In genomic region chr7:1028044-1028770, GRCh38 we compare ENCODE assay signal across 8 cellular contexts. TPM values are rescaled to one million over a fixed set of nuclear protein-coding genes. Genes with fewer than 3 reads are reported as not detected.
DNase-seq lines count a peak whose midpoint lies in the region; ATAC-seq and TF ChIP-seq lines count a peak whose summit lies in the region.

No MANE protein-coding gene starts in this region.

- peaks cover 17% of the 10 kb centered on the region for H3K36me3 ChIP-seq in lower lobe of right lung

- H3K4me1 ChIP-seq in lower lobe of right lung = peaks cover 23% of the 10 kb centered on the region

- H3K27ac ChIP-seq in AG04450 (ENCODE audit: low read depth, low read length) (peak overlapping the region; percentile 91), lower lobe of right lung (peak overlapping the region; percentile 86)

- CTCF ChIA-PET in AG04450 (lab: Charles Lee) = interaction anchor here (2.5 kb wide), 1 partner anchor 35 kb away, joined by 10 read pairs; no protein-coding TSS in a partner anchor

- DNase-seq in AG04450 (ENCODE audit: low read depth, low spot score) (peak; percentile 48), NCI-H446 (lab: John Stamatoyannopoulos, UW) (peak; percentile 37 to 94), ecto neural progenitor cell (ENCODE audit: low spot score) (peak; percentile 93), lower lobe of right lung (peak; percentile 93)
- DNase-seq in activated CD4-positive, alpha-beta T cell treated with anti-CD3 and anti-CD28 coated beads, Interleukin-2, amount 50 U/mL, for 48 hours = peak; percentile 87 to 89
- DNase-seq in stimulated activated CD4-positive, alpha-beta T cell treated with anti-CD3 and anti-CD28 coated beads, Interleukin-4, amount 100 ng/mL, for 4 hours = peak; percentile 66 to 89

- H3K4me3 ChIP-seq in AG04450 (ENCODE audit: low read depth, low read length) (peak overlapping the region; percentile 65), lower lobe of right lung (peak overlapping the region; percentile 78)

- intact Hi-C loops in lower lobe of right lung (cut with DNase I) = no loop called here

- POLR2A ChIA-PET in AG04450 (lab: Yijun Ruan, JAX) = interaction anchor here (1.6 kb wide), 1 partner anchor 30 kb away, joined by 3 read pairs; no protein-coding TSS in a partner anchor

- ATAC-seq in GM18868 (IDR thresholded peaks at IDR 0.05; ENCODE audit: unreplicated experiment) (peak; percentile 44), HG03103 (IDR thresholded peaks at IDR 0.05; ENCODE audit: low read depth, unreplicated experiment) (peak; percentile 60), lower lobe of right lung (peak; percentile 94 to 97)

- H3K9me3 ChIP-seq in AG04450 (ENCODE audit: control insufficient read depth, insufficient read depth, low read length) (no peaks in the 10 kb centered on the region; the same call in 1 of the 2 replicates), lower lobe of right lung (no peaks in the 10 kb centered on the region)

- no peak for TF ChIP-seq CTCF in AG04450 (IDR thresholded peaks at IDR 0.05; ENCODE audit: low read depth, low read length)
- TF ChIP-seq CTCF in lower lobe of right lung (IDR thresholded peaks at IDR 0.05) = no peak

- no peaks in the 10 kb centered on the region for H3K27me3 ChIP-seq in AG04450 (ENCODE audit: control insufficient read depth, insufficient read depth, low read length)
- H3K27me3 ChIP-seq in lower lobe of right lung (ENCODE audit: low read depth) = no peaks in the 10 kb centered on the region

RNA-seq across cellular contexts. Expression of gene GPR146, which starts 16.1 kb away (rescaled TPM):
- 0.50 and 0.69 TPM in 2 replicates for polyA plus RNA-seq in AG04450 (2011; rRNA removed)
- 0.09 TPM in 1 of 2 replicates, not detected in the other for polyA minus RNA-seq in AG04450 (2011; rRNA and poly(A)+ RNA removed)
- total RNA-seq in lower lobe of right lung = 44.8 TPM

RNA-seq across cellular contexts. Expression of gene CYP2W1, which starts 45.2 kb away (rescaled TPM):
- polyA plus RNA-seq in AG04450 (2011; rRNA removed) = not detected in 2 replicates
- not detected in 2 replicates for polyA minus RNA-seq in AG04450 (2011; rRNA and poly(A)+ RNA removed)
- not detected for total RNA-seq in lower lobe of right lung

RNA-seq across cellular contexts. Expression of gene COX19, which starts 52.9 kb away (rescaled TPM):
- 6.5 and 6.8 TPM in 2 replicates for polyA plus RNA-seq in AG04450 (2011; rRNA removed)
- polyA minus RNA-seq in AG04450 (2011; rRNA and poly(A)+ RNA removed) = 3.3 and 5.3 TPM in 2 replicates
- 12.9 TPM for total RNA-seq in lower lobe of right lung

RNA-seq across cellular contexts. Expression of gene GPER1, which starts 59.7 kb away (rescaled TPM):
- polyA plus RNA-seq in AG04450 (2011; rRNA removed) = 1.4 and 1.8 TPM in 2 replicates
- polyA minus RNA-seq in AG04450 (2011; rRNA and poly(A)+ RNA removed) = 2.5 and 2.9 TPM in 2 replicates
- 26.0 TPM for total RNA-seq in lower lobe of right lung

Comparison
In these comparisons a context has a peak if more than half of its experiments do, and no peak if none do; other contexts are left out.
1. Peak in every context shown above with its lines: DNase-seq, ATAC-seq, H3K4me3 ChIP-seq and H3K27ac ChIP-seq.
2. ATAC-seq: peak in every context shown above with its lines; median percentile 96 in lower lobe of right lung; 60 in HG03103; 44 in GM18868.